10 cellular contexts compared by ENCODE assay signal in the genomic region with DNA sequence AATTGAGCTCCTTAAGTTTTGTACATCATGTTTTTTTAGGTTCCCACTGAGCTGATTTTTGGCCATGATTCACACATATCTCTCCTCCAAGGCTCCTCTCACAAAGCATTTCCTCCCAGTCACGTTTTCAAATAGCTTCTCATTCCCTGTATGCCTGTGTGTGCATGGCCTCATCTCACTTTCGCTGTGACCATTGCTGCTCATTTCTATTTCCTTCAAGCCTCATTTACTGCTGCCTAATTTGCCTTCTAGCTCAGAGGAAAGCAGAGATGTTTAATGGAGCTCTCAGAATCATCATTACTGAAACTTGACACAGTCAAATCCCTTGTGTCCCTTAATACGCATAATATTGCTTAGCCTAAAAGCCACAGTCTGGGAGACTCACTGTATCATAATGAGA.
DNase-seq lines count a peak whose midpoint lies in the region; ATAC-seq and TF ChIP-seq lines count a peak whose summit lies in the region.
"Had no signal": no experiment of that assay in that cellular context is flagged by ENCODE, and none has a peak within 500 bp of the region (broad histone marks: within the 10 kb centered on the region; RNA-seq: fewer than 3 reads in every experiment).

No MANE protein-coding gene starts in this region.

- H3K9me3 ChIP-seq in A673 (ENCODE audit: low read depth, low read length, poor library complexity, severe bottlenecking), result no peaks in the 10 kb centered on the region
- H3K9me3 ChIP-seq in upper lobe of left lung, result no peaks in the 10 kb centered on the region

- peaks cover 15% of the 10 kb centered on the region for H3K9me3 Mint-ChIP-seq in activated naive CD8-positive, alpha-beta T cell treated with anti-CD3 and anti-CD28 coated beads for 36 hours

- H3K36me3 ChIP-seq in A673 (ENCODE audit: insufficient read depth, low read length, poor library complexity, severe bottlenecking), result no peaks in the 10 kb centered on the region
- no peaks in the 10 kb centered on the region for H3K36me3 ChIP-seq in upper lobe of left lung

- POLR2A ChIA-PET in A673 (lab: Charles Lee; ENCODE audit: low non-redundant PET), result no interaction called here

- H3K27me3 Mint-ChIP-seq in activated naive CD8-positive, alpha-beta T cell treated with anti-CD3 and anti-CD28 coated beads for 36 hours, result no peaks in the 10 kb centered on the region

- 74 to 75% methylated on average over 3 of the region's 3 CpGs for WGBS in upper lobe of left lung, 2 donors

- DNase-seq in A673 (ENCODE audit: low spot score), result peak; percentile 65
- DNase-seq in activated naive CD8-positive, alpha-beta T cell treated with anti-CD3 and anti-CD28 coated beads for 36 hours, result no peak
- DNase-seq in NK-92 (lab: John Stamatoyannopoulos, UW; ENCODE audit: unreplicated experiment), result no peak
- no peak for DNase-seq in upper lobe of left lung
- DNase-seq in stimulated activated CD4-positive, alpha-beta T cell treated with anti-CD3 and anti-CD28 coated beads, Interleukin-2, amount 100 ng/mL, for 24 hours, result no peak
- no peak for DNase-seq in HuH-7.5 (ENCODE audit: low spot score)
- DNase-seq: hippocampal formation, right cardiac atrium had no signal

- H3K4me3 ChIP-seq in A673 (ENCODE audit: low read depth, low read length, poor library complexity, severe bottlenecking) (no peak overlapping the region), upper lobe of left lung (no peak overlapping the region)

- CTCF ChIA-PET in A673 (lab: Charles Lee), result interaction anchor here (0.5 kb wide), 1 partner anchor 11 kb away, joined by 3 read pairs; no protein-coding TSS in a partner anchor

- H3K4me1 ChIP-seq in A673 (ENCODE audit: insufficient read depth, low read length, poor library complexity, severe bottlenecking) (no peaks in the 10 kb centered on the region), upper lobe of left lung (peaks cover 7 to 23% (median 16%) of the 10 kb centered on the region in 4 donors)

- no peak for TF ChIP-seq EP300 in upper lobe of left lung (IDR thresholded peaks at IDR 0.05)

- no peak for TF ChIP-seq POLR2A in upper lobe of left lung (IDR thresholded peaks at IDR 0.05)

- H3K27me3 ChIP-seq in A673 (replicated peaks; ENCODE audit: insufficient read depth, low read depth, low read length, poor library complexity), result no peaks in the 10 kb centered on the region
- H3K27me3 ChIP-seq in upper lobe of left lung, result no peaks in the 10 kb centered on the region

- BruUV-seq in A673 (replicated peaks; lab: Mats Ljungman, UMichigan), result no TSS peak

- ATAC-seq in GM18873 (IDR thresholded peaks at IDR 0.05; ENCODE audit: low FRiP score, unreplicated experiment) (peak; percentile 47), HG02981 (IDR thresholded peaks at IDR 0.05; ENCODE audit: unreplicated experiment) (peak; percentile 67), upper lobe of left lung (ENCODE audit: low FRiP score in 2 of 2) (no peak)
- ATAC-seq: right cardiac atrium had no signal

- intact Hi-C loops in A673 (cut with micrococcal nuclease; ENCODE audit: unreplicated experiment), result no loop called here

- H3K4me1 Mint-ChIP-seq in activated naive CD8-positive, alpha-beta T cell treated with anti-CD3 and anti-CD28 coated beads for 36 hours, result peaks cover 74% of the 10 kb centered on the region

- H3K27ac ChIP-seq in A673 (ENCODE audit: low read depth, low read length, poor library complexity, severe bottlenecking) (no peak overlapping the region), upper lobe of left lung (no peak overlapping the region)

- peak overlapping the region; percentile 85 for H3K27ac Mint-ChIP-seq in activated naive CD8-positive, alpha-beta T cell treated with anti-CD3 and anti-CD28 coated beads for 36 hours

- H3K4me3 Mint-ChIP-seq in activated naive CD8-positive, alpha-beta T cell treated with anti-CD3 and anti-CD28 coated beads for 36 hours, result peak overlapping the region; percentile 42

- H3K36me3 Mint-ChIP-seq in activated naive CD8-positive, alpha-beta T cell treated with anti-CD3 and anti-CD28 coated beads for 36 hours, result peaks cover 16% of the 10 kb centered on the region

- TF ChIP-seq CTCF in A673 (conservative IDR thresholded peaks at IDR 0.05; ENCODE audit: low read depth, low read length) (no peak), upper lobe of left lung (IDR thresholded peaks at IDR 0.05) (no peak)

Comparison
In these comparisons a context has a peak if more than half of its experiments do, and no peak if none do; other contexts are left out.
1. ATAC-seq: peak in GM18873 (single experiment) and HG02981 (single experiment); none in upper lobe of left lung (0 of 2).